14 cellular contexts compared by ENCODE assay signal in the genomic region with DNA sequence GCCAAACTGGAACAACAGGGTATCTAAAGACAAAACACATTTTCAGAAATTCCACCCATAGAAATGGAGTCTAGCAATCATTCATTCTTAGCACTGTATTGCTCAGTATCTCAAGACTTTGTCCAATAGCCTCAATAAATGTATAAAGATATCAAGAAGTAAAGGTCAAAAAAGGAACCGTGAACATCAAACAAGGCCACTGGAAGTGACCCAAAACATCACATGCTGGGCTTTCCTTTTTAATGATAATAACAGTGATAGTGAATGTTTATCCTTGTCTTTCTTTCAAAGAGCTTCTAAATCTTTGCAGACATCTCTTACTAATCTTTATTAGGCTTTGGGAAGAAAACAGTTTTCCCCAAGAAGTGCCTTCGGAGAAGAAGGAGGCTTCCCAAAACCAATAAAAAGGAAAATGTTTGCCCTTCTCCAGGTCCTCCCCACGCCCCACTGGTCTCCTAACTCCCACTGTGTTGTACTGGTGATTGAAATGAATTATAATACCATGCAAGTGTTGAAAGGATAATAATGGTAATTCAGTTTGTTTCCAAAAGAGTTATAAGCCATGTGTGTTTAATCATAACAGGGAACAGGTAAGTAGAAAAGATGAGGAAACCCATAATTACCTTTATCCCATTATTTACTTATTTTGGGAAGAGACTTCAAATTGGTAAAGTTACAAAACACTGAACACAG. TPM values are rescaled to one million over a fixed set of nuclear protein-coding genes. Genes with fewer than 3 reads are reported as not detected.
DNase-seq lines count a peak whose midpoint lies in the region; ATAC-seq and TF ChIP-seq lines count a peak whose summit lies in the region.
"Had no signal": no experiment of that assay in that cellular context is flagged by ENCODE, and none has a peak within 500 bp of the region (broad histone marks: within the 10 kb centered on the region; RNA-seq: fewer than 3 reads in every experiment).

No MANE protein-coding gene starts in this region.

- peak; percentile 59 for ATAC-seq in mucosa of descending colon
- no peak for ATAC-seq in GM18519 (IDR thresholded peaks at IDR 0.05; ENCODE audit: low FRiP score, unreplicated experiment)
- ATAC-seq in GM21515 (IDR thresholded peaks at IDR 0.05; ENCODE audit: unreplicated experiment), result no peak

- no peak overlapping the region for H3K4me3 ChIP-seq in mucosa of descending colon
- H3K4me3 ChIP-seq: SJSA1 had no signal

- H3K36me3 ChIP-seq in mucosa of descending colon (ENCODE audit: low read depth), result no peaks in the 10 kb centered on the region
- H3K36me3 ChIP-seq: SJSA1 had no signal

- no peak for TF ChIP-seq CTCF in mucosa of descending colon (IDR thresholded peaks at IDR 0.05)

- peak; percentile 31 for DNase-seq in HT-29 (ENCODE audit: low spot score)
- peak; percentile 72 for DNase-seq in NCI-H69 (lab: John Stamatoyannopoulos, UW)
- DNase-seq in mucosa of descending colon, result peak in 1 of 3 donors; percentile 69
- no peak for DNase-seq in NCI-H2227 treated with DMSO at 0.1 percent for 48 hours (lab: John Stamatoyannopoulos, UW)
- no peak for DNase-seq in posterior vena cava (ENCODE audit: low spot score)
- DNase-seq: CD4-positive, alpha-beta memory T cell; DMS79 treated with DMSO at 0.1 percent for 48 hours; NCI-H1436; NCI-H2029; NCI-H524 had no signal

- peaks cover 20% of the 10 kb centered on the region for H3K4me1 ChIP-seq in mucosa of descending colon (ENCODE audit: low read depth)

- intact Hi-C loops in mucosa of descending colon (cut with DNase I, micrococcal nuclease) (no loop called here), posterior vena cava (cut with DNase I) (no loop called here)

- no peaks in the 10 kb centered on the region for H3K9me3 ChIP-seq in mucosa of descending colon
- H3K9me3 ChIP-seq: SJSA1 had no signal

RNA-seq across cellular contexts. Expression of a gene that starts 18.6 kb away (rescaled TPM):
- 113 and 136 TPM in 2 replicates for total RNA-seq in HT-29 (2014; rRNA removed; shearing (Covaris generic))
- total RNA-seq in mucosa of descending colon (10 to 100 TPM; 24.2 to 68.5 (median 37.7) TPM), posterior vena cava (not detected)
- total RNA-seq: G401 had no signal

RNA-seq across cellular contexts. Expression of a gene that starts 46.7 kb away (rescaled TPM):
- total RNA-seq in HT-29 (2014; rRNA removed; shearing (Covaris generic)), result 53.0 and 60.0 TPM in 2 replicates
- total RNA-seq in mucosa of descending colon (10 to 100 TPM; 57.9 to 79.5 (median 68.9) TPM), posterior vena cava (10 to 100 TPM; 48.4 to 50.1 TPM)

Comparison
In these comparisons a context has a peak if more than half of its experiments do, and no peak if none do; other contexts are left out.
1. DNase-seq: peak in HT-29 (single experiment) and NCI-H69 (single experiment); none in NCI-H2227 treated with DMSO at 0.1 percent for 48 hours (single experiment) and posterior vena cava (single experiment).
2. RNA of a gene that starts 18.6 kb away (total RNA-seq): 113 to 136 TPM in HT-29 and 24.2 to 68.5 TPM in mucosa of descending colon; not detected in posterior vena cava; every median in the first group is over 10 times any median in the second.